Comparison of ENCODE assay signal across 1 cellular context in genomic region chr17:75557075-75557851, GRCh38.
TF ChIP-seq lines count a peak whose summit lies in the region.

No MANE protein-coding gene starts in this region.

TF ChIP-seq in GM12878, 131 proteins besides CTCF, POLR2A, EP300 and RAD21:
- TF ChIP-seq PML (IDR thresholded peaks at IDR 0.05; ENCODE audit: low read length) (no peak), ATF2 (IDR thresholded peaks at IDR 0.05; ENCODE audit: low read length) (no peak), ASH2L (IDR thresholded peaks at IDR 0.05; ENCODE audit: borderline replicate concordance, low read depth) (no peak), PRDM15 (CRISPR knock-in tag; IDR thresholded peaks at IDR 0.05) (no peak), WRNIP1 (IDR thresholded peaks at IDR 0.05; ENCODE audit: borderline replicate concordance, low read depth, low read length) (no peak), IKZF2 (IDR thresholded peaks at IDR 0.05) (no peak), ZBTB11 (CRISPR knock-in tag; IDR thresholded peaks at IDR 0.05) (no peak), RAD51 (IDR thresholded peaks at IDR 0.05) (no peak), RBBP5 (conservative IDR thresholded peaks at IDR 0.05) (no peak), ATF3 (IDR thresholded peaks at IDR 0.05; ENCODE audit: borderline replicate concordance, extremely low read depth, low read depth, low read length) (no peak), RFX5 (IDR thresholded peaks at IDR 0.05; ENCODE audit: low read depth, low read length) (no peak), BACH1 (IDR thresholded peaks at IDR 0.05; ENCODE audit: borderline replicate concordance) (no peak), CEBPZ (IDR thresholded peaks at IDR 0.05; ENCODE audit: low read depth, low read length) (no peak), DPF2 (IDR thresholded peaks at IDR 0.05) (no peak), PBX3 (IDR thresholded peaks at IDR 0.05; ENCODE audit: insufficient replicate concordance, low read depth, low read length) (no peak), BCL11A (IDR thresholded peaks at IDR 0.05; ENCODE audit: low read depth, low read length) (no peak)
TF ChIP-seq in GM12878: peak in this region for 0.
